ENCODE assay signal across 30 cellular contexts in genomic region chr11:2848497-2848896, GRCh38.
"Had no signal": no experiment of that assay in that cellular context is flagged by ENCODE, and none has a peak within 500 bp of the region (broad histone marks: within the 10 kb centered on the region; RNA-seq: fewer than 3 reads in every experiment).

No MANE protein-coding gene starts in this region.

- H3K4me3 ChIP-seq: ascending aorta, coronary artery, heart left ventricle had no signal

- H3K27me3 ChIP-seq: ascending aorta, brain microvascular endothelial cell, heart left ventricle had no signal

- H3K4me3 Mint-ChIP-seq: activated CD4-positive, alpha-beta memory T cell treated with anti-CD3 and anti-CD28 coated beads for 36 hours; activated CD4-positive, alpha-beta T cell treated with anti-CD3 and anti-CD28 coated beads for 36 hours; activated CD4-positive, alpha-beta T cell treated with anti-CD3 and anti-CD28 coated beads, Interleukin-2, amount 10 ng/mL, durations not matched to agents 24 days and 14 days; activated naive CD4-positive, alpha-beta T cell treated with anti-CD3 and anti-CD28 coated beads, Interleukin-2, amount 10 ng/mL, durations not matched to agents 7 days and 5 days; activated naive CD8-positive, alpha-beta T cell treated with anti-CD3 and anti-CD28 coated beads, Interleukin-2, amount 10 ng/mL, durations not matched to agents 7 days and 5 days; activated T-cell treated with anti-CD3 and anti-CD28 coated beads, Interleukin-2, amount 50 U/mL, for 24 hours; activated T-cell treated with anti-CD3 and anti-CD28 coated beads, Interleukin-2, amount 50 U/mL, for 72 hours; central memory CD8-positive, alpha-beta T cell; T-helper 17 cell; T-helper 2 cell treated with Interferon-gamma antibody and Interleukin-4, amounts not matched to agents 5 μg/mL and 100 μg/mL, for 36 hours had no signal

- H3K36me3 Mint-ChIP-seq: activated CD4-positive, alpha-beta memory T cell treated with anti-CD3 and anti-CD28 coated beads for 36 hours; activated naive CD4-positive, alpha-beta T cell treated with anti-CD3 and anti-CD28 coated beads, Interleukin-2, amount 10 ng/mL, durations not matched to agents 7 days and 5 days; activated naive CD4-positive, alpha-beta T cell treated with anti-CD3 and anti-CD28 coated beads, Interleukin-2, amount 50 U/mL, for 72 hours; activated naive CD8-positive, alpha-beta T cell treated with anti-CD3 and anti-CD28 coated beads, Interleukin-2, amount 10 ng/mL, durations not matched to agents 7 days and 5 days had no signal

- DNase-seq: activated CD4-positive, alpha-beta memory T cell treated with anti-CD3 and anti-CD28 coated beads for 36 hours; activated CD4-positive, alpha-beta T cell treated with anti-CD3 and anti-CD28 coated beads for 36 hours; activated CD4-positive, alpha-beta T cell treated with anti-CD3 and anti-CD28 coated beads, Interleukin-2, amount 10 ng/mL, durations not matched to agents 24 days and 14 days; activated CD4-positive, CD25-positive, alpha-beta regulatory T cell; activated CD4-positive, CD25-positive, alpha-beta regulatory T cell treated with anti-CD3 and anti-CD28 coated beads, Interleukin-2, amount 50 U/mL, for 72 hours; activated CD8-positive, alpha-beta memory T cell treated with anti-CD3 and anti-CD28 coated beads, Interleukin-2, amount 50 U/mL, for 48 hours; activated gamma-delta T cell; activated naive CD4-positive, alpha-beta T cell; activated naive CD4-positive, alpha-beta T cell treated with anti-CD3 and anti-CD28 coated beads, Interleukin-2, amount 10 ng/mL, durations not matched to agents 7 days and 5 days; activated naive CD8-positive, alpha-beta T cell treated with anti-CD3 and anti-CD28 coated beads, Interleukin-2, amount 10 ng/mL, durations not matched to agents 7 days and 5 days; activated T-cell treated with anti-CD3 and anti-CD28 coated beads for 4 hours; activated T-cell treated with anti-CD3 and anti-CD28 coated beads, Interleukin-2, amount 50 U/mL, for 24 hours; activated T-cell treated with anti-CD3 and anti-CD28 coated beads, Interleukin-2, amount 50 U/mL, for 72 hours; brain microvascular endothelial cell; dermis blood vessel endothelial cell; effector CD4-positive, alpha-beta T cell; foreskin fibroblast; heart left ventricle; T-helper 1 cell; T-helper 17 cell; T1000 had no signal

- H3K36me3 ChIP-seq: ascending aorta, brain microvascular endothelial cell, heart left ventricle had no signal

- H3K4me1 Mint-ChIP-seq: activated CD4-positive, alpha-beta T cell treated with anti-CD3 and anti-CD28 coated beads for 36 hours; activated CD4-positive, alpha-beta T cell treated with anti-CD3 and anti-CD28 coated beads, Interleukin-2, amount 10 ng/mL, durations not matched to agents 24 days and 14 days; activated naive CD4-positive, alpha-beta T cell treated with anti-CD3 and anti-CD28 coated beads, Interleukin-2, amount 10 ng/mL, durations not matched to agents 7 days and 5 days; activated naive CD8-positive, alpha-beta T cell treated with anti-CD3 and anti-CD28 coated beads, Interleukin-2, amount 10 ng/mL, durations not matched to agents 7 days and 5 days; central memory CD8-positive, alpha-beta T cell; T-helper 17 cell had no signal

- ATAC-seq: activated CD4-positive, alpha-beta T cell treated with anti-CD3 and anti-CD28 coated beads for 36 hours; activated naive CD4-positive, alpha-beta T cell treated with anti-CD3 and anti-CD28 coated beads, Interleukin-2, amount 50 U/mL, for 72 hours; activated T-cell treated with anti-CD3 and anti-CD28 coated beads, Interleukin-2, amount 50 U/mL, for 72 hours; esophagus mucosa; heart left ventricle; T-helper 17 cell had no signal

- H3K27ac ChIP-seq: ascending aorta, brain microvascular endothelial cell, coronary artery, heart left ventricle had no signal

- H3K9me3 Mint-ChIP-seq: activated CD4-positive, alpha-beta memory T cell treated with anti-CD3 and anti-CD28 coated beads for 36 hours; activated CD4-positive, alpha-beta T cell treated with anti-CD3 and anti-CD28 coated beads, Interleukin-2, amount 10 ng/mL, durations not matched to agents 24 days and 14 days; activated naive CD4-positive, alpha-beta T cell treated with anti-CD3 and anti-CD28 coated beads, Interleukin-2, amount 10 ng/mL, durations not matched to agents 7 days and 5 days; activated naive CD4-positive, alpha-beta T cell treated with anti-CD3 and anti-CD28 coated beads, Interleukin-2, amount 50 U/mL, for 72 hours; activated naive CD8-positive, alpha-beta T cell treated with anti-CD3 and anti-CD28 coated beads, Interleukin-2, amount 10 ng/mL, durations not matched to agents 7 days and 5 days; activated T-cell treated with anti-CD3 and anti-CD28 coated beads, Interleukin-2, amount 50 U/mL, for 24 hours; activated T-cell treated with anti-CD3 and anti-CD28 coated beads, Interleukin-2, amount 50 U/mL, for 72 hours; central memory CD8-positive, alpha-beta T cell; T-helper 2 cell treated with Interferon-gamma antibody and Interleukin-4, amounts not matched to agents 5 μg/mL and 100 μg/mL, for 36 hours had no signal

- H3K9me3 ChIP-seq: ascending aorta, heart left ventricle had no signal

- H3K27me3 Mint-ChIP-seq: activated CD4-positive, alpha-beta memory T cell treated with anti-CD3 and anti-CD28 coated beads for 36 hours; activated CD4-positive, alpha-beta T cell treated with anti-CD3 and anti-CD28 coated beads for 36 hours; activated CD4-positive, alpha-beta T cell treated with anti-CD3 and anti-CD28 coated beads, Interleukin-2, amount 10 ng/mL, durations not matched to agents 24 days and 14 days; activated naive CD8-positive, alpha-beta T cell treated with anti-CD3 and anti-CD28 coated beads, Interleukin-2, amount 10 ng/mL, durations not matched to agents 7 days and 5 days; activated T-cell treated with anti-CD3 and anti-CD28 coated beads, Interleukin-2, amount 50 U/mL, for 24 hours; central memory CD8-positive, alpha-beta T cell; T-helper 17 cell had no signal

- FAIRE-seq: bronchial epithelial cell, endometrium, frontal cortex had no signal

- H3K27ac Mint-ChIP-seq: activated CD4-positive, alpha-beta memory T cell treated with anti-CD3 and anti-CD28 coated beads for 36 hours; activated CD4-positive, alpha-beta T cell treated with anti-CD3 and anti-CD28 coated beads for 36 hours; activated CD4-positive, alpha-beta T cell treated with anti-CD3 and anti-CD28 coated beads, Interleukin-2, amount 10 ng/mL, durations not matched to agents 24 days and 14 days; activated naive CD4-positive, alpha-beta T cell treated with anti-CD3 and anti-CD28 coated beads, Interleukin-2, amount 10 ng/mL, durations not matched to agents 7 days and 5 days; activated naive CD4-positive, alpha-beta T cell treated with anti-CD3 and anti-CD28 coated beads, Interleukin-2, amount 50 U/mL, for 72 hours; activated naive CD8-positive, alpha-beta T cell treated with anti-CD3 and anti-CD28 coated beads, Interleukin-2, amount 10 ng/mL, durations not matched to agents 7 days and 5 days; activated T-cell treated with anti-CD3 and anti-CD28 coated beads, Interleukin-2, amount 50 U/mL, for 24 hours; activated T-cell treated with anti-CD3 and anti-CD28 coated beads, Interleukin-2, amount 50 U/mL, for 72 hours; T-helper 17 cell; T-helper 2 cell treated with Interferon-gamma antibody and Interleukin-4, amounts not matched to agents 5 μg/mL and 100 μg/mL, for 36 hours had no signal

- H3K4me1 ChIP-seq: ascending aorta, heart left ventricle had no signal
